Comparison of ENCODE assay signal across 1 cellular context in genomic region chr15:90560229-90560771, GRCh38.
TF ChIP-seq lines count a peak whose summit lies in the region.

No MANE protein-coding gene starts in this region.

TF ChIP-seq in SK-N-SH, 30 proteins besides CTCF, POLR2A, EP300 and RAD21 (continued from another document):
- TF ChIP-seq FOSL2 (IDR thresholded peaks at IDR 0.05; ENCODE audit: borderline replicate concordance, low read depth) (0 out of 2 replicates have a peak, but pooled peaks have one; percentile 24), CHD2 (IDR thresholded peaks at IDR 0.05; ENCODE audit: low read length, partially characterized antibody) (peak; percentile 43), IRF3 (IDR thresholded peaks at IDR 0.05; ENCODE audit: low read depth, low read length) (no peak), RCOR1 (IDR thresholded peaks at IDR 0.05; ENCODE audit: low read length) (peak; percentile 88), SMC3 (IDR thresholded peaks at IDR 0.05; ENCODE audit: low read depth, low read length) (0 out of 2 replicates have a peak, but pooled peaks have one; percentile 2), MXI1 (IDR thresholded peaks at IDR 0.05; ENCODE audit: low read depth, low read length) (peak; percentile 75; the same call in 1 of the 2 replicates), EZH2phosphoT487 (IDR thresholded peaks at IDR 0.05; ENCODE audit: borderline replicate concordance, low read depth) (no peak), GATA2 (CRISPR knock-in tag; IDR thresholded peaks at IDR 0.05) (peak; percentile 55), TCF12 (IDR thresholded peaks at IDR 0.05) (peak; percentile 97), NRF1 (IDR thresholded peaks at IDR 0.05; ENCODE audit: low read depth, low read length) (no peak), RFX5 (IDR thresholded peaks at IDR 0.05; ENCODE audit: low read length) (no peak)
- TF ChIP-seq, protein P1, sequence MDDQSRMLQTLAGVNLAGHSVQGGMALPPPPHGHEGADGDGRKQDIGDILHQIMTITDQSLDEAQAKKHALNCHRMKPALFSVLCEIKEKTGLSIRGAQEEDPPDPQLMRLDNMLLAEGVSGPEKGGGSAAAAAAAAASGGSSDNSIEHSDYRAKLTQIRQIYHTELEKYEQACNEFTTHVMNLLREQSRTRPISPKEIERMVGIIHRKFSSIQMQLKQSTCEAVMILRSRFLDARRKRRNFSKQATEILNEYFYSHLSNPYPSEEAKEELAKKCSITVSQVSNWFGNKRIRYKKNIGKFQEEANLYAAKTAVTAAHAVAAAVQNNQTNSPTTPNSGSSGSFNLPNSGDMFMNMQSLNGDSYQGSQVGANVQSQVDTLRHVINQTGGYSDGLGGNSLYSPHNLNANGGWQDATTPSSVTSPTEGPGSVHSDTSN (IDR thresholded peaks at IDR 0.05), result peak; percentile 91
